In the genomic region with DNA sequence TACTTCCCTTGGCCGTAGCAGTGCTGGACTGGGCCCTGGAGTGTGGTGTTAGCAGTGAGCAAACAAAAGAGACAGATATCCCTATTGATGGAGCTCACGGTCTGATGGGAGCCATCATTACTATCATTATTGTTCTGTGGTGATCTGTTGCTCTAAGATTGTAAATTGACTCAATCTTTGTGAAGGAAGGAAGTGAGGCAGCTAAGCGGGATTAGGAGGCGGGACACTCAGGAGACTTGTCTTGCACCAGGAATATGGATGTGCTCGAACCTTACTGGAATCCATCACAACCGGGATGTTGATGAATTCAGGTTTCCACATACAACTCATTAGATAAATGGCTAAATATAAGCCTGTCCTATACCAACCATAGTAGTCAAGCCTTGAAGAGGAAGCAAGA, we compare ENCODE assay signal across 1 cellular context.
TF ChIP-seq lines count a peak whose summit lies in the region.

No MANE protein-coding gene starts in this region.

TF ChIP-seq in HepG2, 621 proteins besides CTCF, POLR2A, EP300 and RAD21:
- TF ChIP-seq ZNF878 (CRISPR knock-in tag; IDR thresholded peaks at IDR 0.05): no peak
- peak; percentile 11 for TF ChIP-seq TEAD3 (CRISPR knock-in tag; optimal IDR thresholded peaks at IDR 0.05; ENCODE audit: borderline replicate concordance)
TF ChIP-seq in HepG2: peak in this region for 1.
